In the genomic region with DNA sequence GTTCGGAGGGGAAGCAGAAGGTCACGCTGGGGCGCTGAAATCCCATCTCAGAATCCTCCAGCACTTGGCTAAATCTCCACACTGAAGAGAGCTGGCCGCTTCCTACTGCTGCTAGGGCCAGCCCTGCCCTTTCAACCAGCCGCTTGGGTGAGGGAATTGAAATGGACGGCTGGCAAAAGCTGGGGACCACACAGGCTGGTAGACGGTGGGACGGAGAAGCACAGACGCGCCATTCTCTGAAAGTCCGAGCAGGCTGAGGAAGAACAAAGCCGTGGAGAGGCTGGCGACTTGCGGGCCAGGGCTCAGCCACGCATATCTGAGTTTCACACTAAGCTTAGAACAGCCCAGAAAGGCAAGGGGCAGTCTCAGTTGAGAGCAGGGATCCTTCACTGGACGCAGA, we compare ENCODE assay signal across 8 cellular contexts. TPM values are rescaled to one million over a fixed set of nuclear protein-coding genes. Genes with fewer than 3 reads are reported as not detected.
A peak's percentile ranks its signal among the peaks of the same experiment; 100 is the strongest.
DNase-seq lines count a peak whose midpoint lies in the region; ATAC-seq and TF ChIP-seq lines count a peak whose summit lies in the region.

No MANE protein-coding gene starts in this region.

- peak overlapping the region in 1 of 2 donors; percentile 47 for H3K9ac ChIP-seq in stomach smooth muscle (ENCODE audit: low read length in 2 of 2)
- H3K9ac ChIP-seq in GM23248 = no peak overlapping the region

- ATAC-seq in lower lobe of right lung = no peak

- H3K4me1 ChIP-seq in lower lobe of right lung (peaks cover 87% of the 10 kb centered on the region), stomach smooth muscle (ENCODE audit: control insufficient read depth, insufficient read depth, low read length) (peaks cover 77% of the 10 kb centered on the region), GM23248 (ENCODE audit: insufficient read depth) (peaks cover 27% of the 10 kb centered on the region)

- H3K27me3 ChIP-seq in lower lobe of right lung (ENCODE audit: low read depth) (no peaks in the 10 kb centered on the region), stomach smooth muscle (ENCODE audit: control insufficient read depth in 1 of 2, insufficient read depth in 2 of 2, low read length in 2 of 2) (no peaks in the 10 kb centered on the region), GM23248 (replicated peaks; ENCODE audit: insufficient read depth) (no peaks in the 10 kb centered on the region)

- no peaks in the 10 kb centered on the region for H3K27me3 Mint-ChIP-seq in activated CD4-positive, alpha-beta T cell treated with anti-CD3 and anti-CD28 coated beads, Interleukin-2, amount 10 ng/mL, durations not matched to agents 24 days and 14 days
- no peaks in the 10 kb centered on the region for H3K27me3 Mint-ChIP-seq in activated naive CD8-positive, alpha-beta T cell treated with anti-CD3 and anti-CD28 coated beads for 36 hours

- H3K27ac Mint-ChIP-seq in activated CD4-positive, alpha-beta T cell treated with anti-CD3 and anti-CD28 coated beads, Interleukin-2, amount 10 ng/mL, durations not matched to agents 24 days and 14 days = no peak overlapping the region
- peak overlapping the region; percentile 89 for H3K27ac Mint-ChIP-seq in activated naive CD8-positive, alpha-beta T cell treated with anti-CD3 and anti-CD28 coated beads for 36 hours

- H3K4me1 Mint-ChIP-seq in activated CD4-positive, alpha-beta T cell treated with anti-CD3 and anti-CD28 coated beads, Interleukin-2, amount 10 ng/mL, durations not matched to agents 24 days and 14 days = peaks cover 71% of the 10 kb centered on the region
- peaks cover 69% of the 10 kb centered on the region for H3K4me1 Mint-ChIP-seq in activated naive CD8-positive, alpha-beta T cell treated with anti-CD3 and anti-CD28 coated beads for 36 hours

- no peak overlapping the region for H2AFZ ChIP-seq in GM23248

- H3K9me3 ChIP-seq in lower lobe of right lung (no peaks in the 10 kb centered on the region), stomach smooth muscle (ENCODE audit: control insufficient read depth in 2 of 2, low read length in 2 of 2) (no peaks in the 10 kb centered on the region), GM23248 (ENCODE audit: low read depth) (no peaks in the 10 kb centered on the region)

- no peak overlapping the region for H3K4me2 ChIP-seq in GM23248 (ENCODE audit: unreplicated experiment)

- H3F3A ChIP-seq in GM23248 (ENCODE audit: insufficient read depth) = peaks cover 37% of the 10 kb centered on the region

- H4K20me1 ChIP-seq in GM23248 (ENCODE audit: insufficient read depth) = peaks cover 9% of the 10 kb centered on the region; the same call in 1 of the 2 replicates

- DNase-seq in activated CD4-positive, alpha-beta T cell treated with anti-CD3 and anti-CD28 coated beads, Interleukin-2, amount 10 ng/mL, durations not matched to agents 24 days and 14 days = no peak
- DNase-seq in activated CD4-positive, alpha-beta T cell treated with anti-CD3 and anti-CD28 coated beads, Interleukin-2, amount 50 U/mL, for 1 hour = no peak
- no peak for DNase-seq in activated naive CD8-positive, alpha-beta T cell treated with anti-CD3 and anti-CD28 coated beads for 36 hours
- no peak for DNase-seq in lower lobe of right lung
- no peak for DNase-seq in NOMO-1 treated with DMSO at 0.1 percent for 48 hours (lab: John Stamatoyannopoulos, UW; ENCODE audit: unreplicated experiment)
- no peak for DNase-seq in kidney tubule cell (ENCODE audit: low spot score)
- no peak for DNase-seq in GM23248

- H3K36me3 Mint-ChIP-seq in activated CD4-positive, alpha-beta T cell treated with anti-CD3 and anti-CD28 coated beads, Interleukin-2, amount 10 ng/mL, durations not matched to agents 24 days and 14 days (ENCODE audit: low read depth) = peaks cover 57% of the 10 kb centered on the region
- peaks cover 54% of the 10 kb centered on the region for H3K36me3 Mint-ChIP-seq in activated naive CD8-positive, alpha-beta T cell treated with anti-CD3 and anti-CD28 coated beads for 36 hours

- WGBS in GM23248 (ENCODE audit: low coverage in 1 of 2, low lambda C conversion rate in 2 of 2, missing lambda C conversion rate in 2 of 2), 2 experiments = 95% methylated on average over 16 of the region's 16 CpGs

- no peak for TF ChIP-seq CTCF in lower lobe of right lung (IDR thresholded peaks at IDR 0.05)

- H3K4me3 ChIP-seq in lower lobe of right lung = peak overlapping the region; percentile 97
- H3K4me3 ChIP-seq in stomach smooth muscle (ENCODE audit: low read length in 2 of 2) = peak overlapping the region in 1 of 2 donors; percentile 55
- no peak overlapping the region for H3K4me3 ChIP-seq in GM23248

- peaks cover 85% of the 10 kb centered on the region for H3K79me2 ChIP-seq in GM23248 (ENCODE audit: insufficient read depth)

- intact Hi-C loops in activated CD4-positive, alpha-beta T cell treated with anti-CD3 and anti-CD28 coated beads, Interleukin-2, amount 10 ng/mL, durations not matched to agents 24 days and 14 days (cut with micrococcal nuclease) = no loop called here
- intact Hi-C loops in lower lobe of right lung (cut with DNase I) = no loop called here

- H3K4me3 Mint-ChIP-seq in activated CD4-positive, alpha-beta T cell treated with anti-CD3 and anti-CD28 coated beads, Interleukin-2, amount 10 ng/mL, durations not matched to agents 24 days and 14 days = peak overlapping the region; percentile 100
- peak overlapping the region; percentile 95 for H3K4me3 Mint-ChIP-seq in activated naive CD8-positive, alpha-beta T cell treated with anti-CD3 and anti-CD28 coated beads for 36 hours

- no peaks in the 10 kb centered on the region for H3K9me3 Mint-ChIP-seq in activated CD4-positive, alpha-beta T cell treated with anti-CD3 and anti-CD28 coated beads, Interleukin-2, amount 10 ng/mL, durations not matched to agents 24 days and 14 days
- no peaks in the 10 kb centered on the region for H3K9me3 Mint-ChIP-seq in activated naive CD8-positive, alpha-beta T cell treated with anti-CD3 and anti-CD28 coated beads for 36 hours

- H3K9me2 ChIP-seq in GM23248 (ENCODE audit: insufficient read depth) = no peaks in the 10 kb centered on the region

- peak overlapping the region; percentile 91 for H3K27ac ChIP-seq in lower lobe of right lung
- H3K27ac ChIP-seq in stomach smooth muscle (ENCODE audit: low read length) = peak overlapping the region; percentile 89
- H3K27ac ChIP-seq in GM23248 = no peak overlapping the region

- in situ Hi-C loops in GM23248 (cut with MboI) = no loop called here

- H3K36me3 ChIP-seq in lower lobe of right lung (peaks cover 37% of the 10 kb centered on the region), stomach smooth muscle (ENCODE audit: control insufficient read depth in 2 of 2, insufficient read depth in 2 of 2, low read length in 2 of 2) (peaks cover 11 to 21% of the 10 kb centered on the region in 2 donors), GM23248 (ENCODE audit: low read depth) (peaks cover 28% of the 10 kb centered on the region)

RNA-seq across cellular contexts. Expression of gene EHD1, which starts 3.6 kb away (rescaled TPM):
- total RNA-seq in activated CD4-positive, alpha-beta T cell treated with anti-CD3 and anti-CD28 coated beads, Interleukin-2, amount 10 ng/mL, durations not matched to agents 24 days and 14 days = 93.0 and 101 TPM in 2 replicates
- total RNA-seq in activated naive CD8-positive, alpha-beta T cell treated with anti-CD3 and anti-CD28 coated beads for 36 hours = 100 to 1,000 TPM; 103 to 112 TPM
- 73.4 TPM for total RNA-seq in lower lobe of right lung
- total RNA-seq in GM23248 (2014; rRNA removed; shearing (Covaris generic)) = 90.2 and 124 TPM in 2 replicates
- 55.2 and 56.3 TPM in 2 replicates for polyA plus RNA-seq in GM23248 (2016; fragmentation: Nextera tagmentation; extraction: Ambion mirVana)

RNA-seq across cellular contexts. Expression of gene CDC42BPG, which starts 30.4 kb away (rescaled TPM):
- total RNA-seq in activated CD4-positive, alpha-beta T cell treated with anti-CD3 and anti-CD28 coated beads, Interleukin-2, amount 10 ng/mL, durations not matched to agents 24 days and 14 days = 0.05 TPM in 2 replicates
- under 1 TPM; 0.46 to 0.54 TPM for total RNA-seq in activated naive CD8-positive, alpha-beta T cell treated with anti-CD3 and anti-CD28 coated beads for 36 hours
- 16.3 TPM for total RNA-seq in lower lobe of right lung
- not detected in 2 replicates for total RNA-seq in GM23248 (2014; rRNA removed; shearing (Covaris generic))
- not detected in 2 replicates for polyA plus RNA-seq in GM23248 (2016; fragmentation: Nextera tagmentation; extraction: Ambion mirVana)

RNA-seq across cellular contexts. Expression of gene ATG2A, which starts 42.2 kb away (rescaled TPM):
- 22.5 and 23.1 TPM in 2 replicates for total RNA-seq in activated CD4-positive, alpha-beta T cell treated with anti-CD3 and anti-CD28 coated beads, Interleukin-2, amount 10 ng/mL, durations not matched to agents 24 days and 14 days
- total RNA-seq in activated naive CD8-positive, alpha-beta T cell treated with anti-CD3 and anti-CD28 coated beads for 36 hours = 10 to 100 TPM; 17.3 to 18.0 TPM
- total RNA-seq in lower lobe of right lung = 21.7 TPM
- total RNA-seq in GM23248 (2014; rRNA removed; shearing (Covaris generic)) = 12.4 and 18.9 TPM in 2 replicates
- polyA plus RNA-seq in GM23248 (2016; fragmentation: Nextera tagmentation; extraction: Ambion mirVana) = 6.3 and 6.8 TPM in 2 replicates

RNA-seq across cellular contexts. Expression of gene PPP2R5B, which starts 49.6 kb away (rescaled TPM):
- 11.4 and 16.7 TPM in 2 replicates for total RNA-seq in activated CD4-positive, alpha-beta T cell treated with anti-CD3 and anti-CD28 coated beads, Interleukin-2, amount 10 ng/mL, durations not matched to agents 24 days and 14 days
- total RNA-seq in activated naive CD8-positive, alpha-beta T cell treated with anti-CD3 and anti-CD28 coated beads for 36 hours = 10 to 100 TPM; 11.3 to 11.4 TPM
- total RNA-seq in lower lobe of right lung = 23.9 TPM
- 23.9 and 27.3 TPM in 2 replicates for total RNA-seq in GM23248 (2014; rRNA removed; shearing (Covaris generic))
- polyA plus RNA-seq in GM23248 (2016; fragmentation: Nextera tagmentation; extraction: Ambion mirVana) = 16.4 and 19.4 TPM in 2 replicates

Comparison
In these comparisons a context has a peak if more than half of its experiments do, and no peak if none do; other contexts are left out.
1. RNA of gene CDC42BPG, which starts 30.4 kb away (total RNA-seq): 16.3 TPM in lower lobe of right lung (single experiment); 0.46 to 0.54 TPM in activated naive CD8-positive, alpha-beta T cell treated with anti-CD3 and anti-CD28 coated beads for 36 hours, 0.05 TPM in activated CD4-positive, alpha-beta T cell treated with anti-CD3 and anti-CD28 coated beads, Interleukin-2, amount 10 ng/mL, durations not matched to agents 24 days and 14 days and not detected in GM23248; every median in the first group is over 10 times any median in the second.